In genomic region chr3:150469031-150469930, GRCh38 we compare ENCODE assay signal across 1 cellular context.
A peak's percentile ranks its signal among the peaks of the same experiment; 100 is the strongest.
TF ChIP-seq lines count a peak whose summit lies in the region.

No MANE protein-coding gene starts in this region.

TF ChIP-seq in K562, 482 proteins besides CTCF, POLR2A, EP300 and RAD21 (continued from another document and continues in another):
- TF ChIP-seq PBX2 (CRISPR knock-in tag; IDR thresholded peaks at IDR 0.05; ENCODE audit: low read depth) (no peak), PBX2 (tag; conservative IDR thresholded peaks at IDR 0.05; ENCODE audit: low read depth) (peak; percentile 78), YY1 (IDR thresholded peaks at IDR 0.05; ENCODE audit: borderline replicate concordance in 1 of 3, control insufficient read depth in 1 of 3, extremely low read depth in 1 of 3, insufficient read depth in 3 of 3, insufficient read length in 1 of 3, insufficient replicate concordance in 2 of 3, low read depth in 1 of 3, low read length in 2 of 3) (peak in 1 of 3 experiments; percentile 56), TBP (optimal IDR thresholded peaks at IDR 0.05; ENCODE audit: low read depth, low read length) (peak; percentile 56), ZFX (CRISPR knock-in tag; IDR thresholded peaks at IDR 0.05) (no peak), THRB (CRISPR knock-in tag; conservative IDR thresholded peaks at IDR 0.05) (no peak), GATAD2B (IDR thresholded peaks at IDR 0.05; ENCODE audit: borderline replicate concordance) (0 out of 2 replicates have a peak, but pooled peaks have one; percentile 7), ELK3 (CRISPR knock-in tag; IDR thresholded peaks at IDR 0.05) (no peak), FOXM1 (IDR thresholded peaks at IDR 0.05; ENCODE audit: low read depth) (no peak), FOXM1 (CRISPR knock-in tag; IDR thresholded peaks at IDR 0.05; ENCODE audit: low read depth) (no peak), HDAC2 (IDR thresholded peaks at IDR 0.05) (peak; percentile 64; the same call in 1 of the 2 replicates), L3MBTL2 (IDR thresholded peaks at IDR 0.05) (0 out of 2 replicates have a peak, but pooled peaks have one; percentile 32), ATF7 (IDR thresholded peaks at IDR 0.05) (peak; percentile 92), RBM14 (IDR thresholded peaks at IDR 0.05; ENCODE audit: borderline replicate concordance, insufficient read depth, low read depth, low read length) (no peak), ZNF764 (CRISPR knock-in tag; IDR thresholded peaks at IDR 0.05; ENCODE audit: low read depth) (no peak), CEBPG (CRISPR knock-in tag; IDR thresholded peaks at IDR 0.05) (no peak), CEBPG (tag; conservative IDR thresholded peaks at IDR 0.05 in 1 of 2, IDR thresholded peaks at IDR 0.05 in 1 of 2) (peak in 1 of 2 experiments; percentile 42; a peak in 1 of 4 replicates), SOX6 (IDR thresholded peaks at IDR 0.05) (0 out of 2 replicates have a peak, but pooled peaks have one; percentile 44), BRD9 (IDR thresholded peaks at IDR 0.05; ENCODE audit: low read depth, partially characterized antibody) (peak; percentile 16), ZBTB9 (CRISPR knock-in tag; IDR thresholded peaks at IDR 0.05) (no peak), UBTF (IDR thresholded peaks at IDR 0.05; ENCODE audit: borderline replicate concordance in 1 of 2, low read depth in 2 of 2, low read length in 2 of 2) (peak in 1 of 2 experiments; percentile 81; a peak in 2 of 4 replicates), MYC (IDR thresholded peaks at IDR 0.05; ENCODE audit: low read depth, low read length) (peak; percentile 52; the same call in 1 of the 2 replicates), MYC (CRISPR knock-in tag; IDR thresholded peaks at IDR 0.05; ENCODE audit: borderline replicate concordance, low read depth) (no peak), MAFG (tag; conservative IDR thresholded peaks at IDR 0.05) (peak; percentile 49; the same call in 1 of the 2 replicates), TEAD4 (IDR thresholded peaks at IDR 0.05; ENCODE audit: low read length) (peak; percentile 57), TEAD4 (CRISPR knock-in tag; IDR thresholded peaks at IDR 0.05; ENCODE audit: borderline replicate concordance) (no peak), C11orf30 (IDR thresholded peaks at IDR 0.05; ENCODE audit: low read depth) (peak; percentile 81), MAFK (IDR thresholded peaks at IDR 0.05; ENCODE audit: low read length) (peak; percentile 73), NCOA1 (IDR thresholded peaks at IDR 0.05; ENCODE audit: low read depth) (0 out of 2 replicates have a peak, but pooled peaks have one; percentile 46), ATF6 (CRISPR knock-in tag; IDR thresholded peaks at IDR 0.05) (no peak), ZNF740 (CRISPR knock-in tag; IDR thresholded peaks at IDR 0.05) (no peak), ZNF740 (tag; IDR thresholded peaks at IDR 0.05) (no peak), SPI1 (IDR thresholded peaks at IDR 0.05; ENCODE audit: borderline replicate concordance, low read depth, low read length) (no peak), TCF3 (CRISPR knock-in tag; IDR thresholded peaks at IDR 0.05) (peak; percentile 50), MAFF (IDR thresholded peaks at IDR 0.05; ENCODE audit: low read length) (peak; percentile 46), TCFL5 (CRISPR knock-in tag; conservative IDR thresholded peaks at IDR 0.05) (no peak), HDAC1 (IDR thresholded peaks at IDR 0.05) (peak in 1 of 2 experiments; percentile 63; a peak in 2 of 4 replicates), PKNOX1 (IDR thresholded peaks at IDR 0.05) (peak; percentile 66), GABPA (tag; conservative IDR thresholded peaks at IDR 0.05; ENCODE audit: low read depth) (peak; percentile 21; the same call in 1 of the 2 replicates), ZNF24 (IDR thresholded peaks at IDR 0.05) (no peak), ETV1 (tag; conservative IDR thresholded peaks at IDR 0.05; ENCODE audit: low read depth) (0 out of 2 replicates have a peak, but pooled peaks have one; percentile 56), HNRNPK (IDR thresholded peaks at IDR 0.05; ENCODE audit: low read depth, low read length, poor library complexity, severe bottlenecking) (no peak), ARID1B (IDR thresholded peaks at IDR 0.05) (peak; percentile 87), CBFA2T2 (conservative IDR thresholded peaks at IDR 0.05) (no peak; the same call in none of the 2 replicates), KLF16 (IDR thresholded peaks at IDR 0.05) (0 out of 2 replicates have a peak, but pooled peaks have one; percentile 5), FOSL1 (tag; conservative IDR thresholded peaks at IDR 0.05) (peak; percentile 86), NFIC (IDR thresholded peaks at IDR 0.05) (0 out of 2 replicates have a peak, but pooled peaks have one; percentile 16), FOXA3 (CRISPR knock-in tag; conservative IDR thresholded peaks at IDR 0.05 in 1 of 2, IDR thresholded peaks at IDR 0.05 in 1 of 2) (no peak), NRF1 (conservative IDR thresholded peaks at IDR 0.05 in 1 of 2, IDR thresholded peaks at IDR 0.05 in 1 of 2) (0 out of 4 replicates have a peak, but pooled peaks of 1 of the 2 experiments have one; percentile 17), ZNF512 (tag; IDR thresholded peaks at IDR 0.05) (no peak), JUND (IDR thresholded peaks at IDR 0.05; ENCODE audit: borderline replicate concordance, low read depth, low read length) (peak; percentile 96), JUND (tag; IDR thresholded peaks at IDR 0.05; ENCODE audit: borderline replicate concordance, low read depth, low read length) (peak; percentile 91; the same call in 2 of the 3 replicates), RCOR1 (IDR thresholded peaks at IDR 0.05; ENCODE audit: borderline replicate concordance in 1 of 2, low read depth in 2 of 2, low read length in 2 of 2) (peak in 1 of 2 experiments; percentile 85; a peak in 2 of 4 replicates)
